In the genomic region with DNA sequence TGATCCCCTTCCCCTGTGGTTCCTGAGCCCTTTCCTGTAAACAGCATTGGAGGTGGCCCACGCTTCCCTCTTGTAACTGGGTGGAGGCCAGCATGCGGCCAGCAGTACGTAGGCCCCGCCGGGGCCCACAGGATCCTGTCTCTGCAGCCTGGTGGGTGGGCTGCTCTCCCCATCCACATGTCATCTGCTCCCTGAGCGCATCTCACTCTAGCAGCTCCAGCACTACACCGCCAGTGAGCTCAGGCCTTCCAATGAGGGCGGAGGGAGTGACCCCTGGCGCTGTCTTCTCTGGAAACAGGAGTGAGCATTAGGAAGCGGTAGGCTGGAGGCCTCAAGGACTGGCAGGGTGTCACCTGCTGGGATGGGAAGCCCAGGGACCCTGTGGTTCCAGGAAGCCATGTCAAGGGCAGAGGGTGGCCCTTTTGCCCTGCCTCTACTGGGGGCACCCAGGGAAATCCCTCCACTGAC, we compare ENCODE assay signal across 19 cellular contexts.
DNase-seq lines count a peak whose midpoint lies in the region; ATAC-seq and TF ChIP-seq lines count a peak whose summit lies in the region.
"Had no signal": no experiment of that assay in that cellular context is flagged by ENCODE, and none has a peak within 500 bp of the region (broad histone marks: within the 10 kb centered on the region; RNA-seq: fewer than 3 reads in every experiment).

No MANE protein-coding gene starts in this region.

- in situ Hi-C loops in Panc1 (cut with HindIII; ENCODE audit: low pct_unique_long_range_greater_than_20kb, low sequenced_read_pairs) (no loop called here), HAP-1 (cut with MboI; ENCODE audit: low sequenced_read_pairs) (no loop called here)

- DNase-seq in Right ventricle myocardium superior (peak; percentile 22), left cardiac atrium (no peak), Panc1 (ENCODE audit: low read depth, low spot score) (no peak), glutamatergic neuron (peak; percentile 14), HAP-1 (ENCODE audit: low spot score in 2 of 2) (no peak), sciatic nerve (ENCODE audit: low spot score) (no peak)
- DNase-seq in stimulated activated effector memory CD8-positive, alpha-beta T cell treated with anti-CD3 and anti-CD28 coated beads, Interleukin-12 subunit alpha, Interleukin-12 subunit beta, amount 100 ng/mL, for 72 hours (ENCODE audit: low spot score in 2 of 2), result no peak
- DNase-seq: CD8-positive, alpha-beta memory T cell; DND-41; MM.1S; NCI-H1092; NCI-H1436 treated with DMSO at 0.1 percent for 48 hours; NCI-H2029; NCI-H526; NK-92 treated with Interleukin-12 subunit alpha and Interleukin-12 subunit beta, amount 100 ng/mL, for 24 hours; SJCRH30 had no signal

- no peak overlapping the region for H3K27ac Mint-ChIP-seq in glutamatergic neuron (ENCODE audit: unreplicated experiment)
- H3K27ac Mint-ChIP-seq in stimulated activated effector memory CD8-positive, alpha-beta T cell treated with anti-CD3 and anti-CD28 coated beads, Interleukin-12 subunit alpha, Interleukin-12 subunit beta, amount 100 ng/mL, for 72 hours, result peak overlapping the region; percentile 60

- H3K4me3 Mint-ChIP-seq in glutamatergic neuron (ENCODE audit: unreplicated experiment), result no peak overlapping the region
- H3K4me3 Mint-ChIP-seq in stimulated activated effector memory CD8-positive, alpha-beta T cell treated with anti-CD3 and anti-CD28 coated beads, Interleukin-12 subunit alpha, Interleukin-12 subunit beta, amount 100 ng/mL, for 72 hours, result no peak overlapping the region
- H3K4me3 Mint-ChIP-seq: CD8-positive, alpha-beta memory T cell had no signal

- H3K4me3 ChIP-seq in Panc1 (ENCODE audit: low read depth in 2 of 2, low read length in 2 of 2), result no peak overlapping the region
- no peak overlapping the region for H3K4me3 ChIP-seq in HAP-1
- H3K4me3 ChIP-seq: A549, BLaER1, SJCRH30 had no signal

- H3K4me1 Mint-ChIP-seq in glutamatergic neuron (ENCODE audit: low read depth, unreplicated experiment), result peaks cover 10% of the 10 kb centered on the region
- peaks cover 18% of the 10 kb centered on the region for H3K4me1 Mint-ChIP-seq in stimulated activated effector memory CD8-positive, alpha-beta T cell treated with anti-CD3 and anti-CD28 coated beads, Interleukin-12 subunit alpha, Interleukin-12 subunit beta, amount 100 ng/mL, for 72 hours

- intact Hi-C loops in Right ventricle myocardium superior (cut with DNase I) (no loop called here), left cardiac atrium (cut with DNase I) (no loop called here), Panc1 (cut with micrococcal nuclease; ENCODE audit: unreplicated experiment) (no loop called here), sciatic nerve (cut with DNase I) (no loop called here)

- H3K27me3 Mint-ChIP-seq in glutamatergic neuron (ENCODE audit: unreplicated experiment), result peaks cover 6% of the 10 kb centered on the region

- ATAC-seq in Right ventricle myocardium superior (ENCODE audit: poor library complexity), result no peak
- no peak for ATAC-seq in left cardiac atrium
- ATAC-seq in Panc1, result peak; percentile 60
- ATAC-seq in stimulated activated effector memory CD8-positive, alpha-beta T cell treated with anti-CD3 and anti-CD28 coated beads, Interleukin-12 subunit alpha, Interleukin-12 subunit beta, amount 100 ng/mL, for 72 hours, result no peak
- no peak for ATAC-seq in sciatic nerve
- no peak for ATAC-seq in HG02610 (IDR thresholded peaks at IDR 0.05; ENCODE audit: unreplicated experiment)

- POLR2A ChIA-PET in Panc1 (lab: Charles Lee), result interaction anchor here (0.7 kb wide), 1 partner anchor 328 kb away, joined by 6 read pairs; no protein-coding TSS in a partner anchor

- CTCF ChIA-PET in Panc1 (lab: Charles Lee), result no interaction called here

- TF ChIP-seq CTCF in Panc1 (IDR thresholded peaks at IDR 0.05), result no peak
- no peak for TF ChIP-seq CTCF in glutamatergic neuron (IDR thresholded peaks at IDR 0.05; ENCODE audit: partially characterized antibody, unreplicated experiment)

- H3K9me3 ChIP-seq in Panc1 (ENCODE audit: control insufficient read depth, insufficient read depth, low read depth, low read length) (no peaks in the 10 kb centered on the region), HAP-1 (no peaks in the 10 kb centered on the region)
- H3K9me3 ChIP-seq: A549, BLaER1, SJCRH30 had no signal

- no peak overlapping the region for H3K27ac ChIP-seq in Panc1 (ENCODE audit: low read length)
- H3K27ac ChIP-seq: A549, BLaER1, SJCRH30 had no signal

- H3K27me3 ChIP-seq in Panc1 (ENCODE audit: control insufficient read depth, insufficient read depth, low read length) (no peaks in the 10 kb centered on the region), HAP-1 (ENCODE audit: low read depth) (no peaks in the 10 kb centered on the region)
- H3K27me3 ChIP-seq: BLaER1, SJCRH30 had no signal

- H3K9me3 Mint-ChIP-seq in glutamatergic neuron (ENCODE audit: unreplicated experiment), result peaks cover 18% of the 10 kb centered on the region
- H3K9me3 Mint-ChIP-seq in stimulated activated effector memory CD8-positive, alpha-beta T cell treated with anti-CD3 and anti-CD28 coated beads, Interleukin-12 subunit alpha, Interleukin-12 subunit beta, amount 100 ng/mL, for 72 hours, result no peaks in the 10 kb centered on the region
- H3K9me3 Mint-ChIP-seq: CD8-positive, alpha-beta memory T cell had no signal

- no peaks in the 10 kb centered on the region for H3K36me3 Mint-ChIP-seq in glutamatergic neuron (ENCODE audit: unreplicated experiment)
- H3K36me3 Mint-ChIP-seq in stimulated activated effector memory CD8-positive, alpha-beta T cell treated with anti-CD3 and anti-CD28 coated beads, Interleukin-12 subunit alpha, Interleukin-12 subunit beta, amount 100 ng/mL, for 72 hours, result no peaks in the 10 kb centered on the region

- no TSS peak for BruUV-seq in Panc1 (replicated peaks; lab: Mats Ljungman, UMichigan)

- H3K36me3 ChIP-seq in Panc1 (ENCODE audit: control insufficient read depth, insufficient read depth, low read length), result no peaks in the 10 kb centered on the region
- no peaks in the 10 kb centered on the region for H3K36me3 ChIP-seq in HAP-1 (replicated peaks)
- H3K36me3 ChIP-seq: SJCRH30 had no signal

- H3K4me1 ChIP-seq in Panc1 (ENCODE audit: control insufficient read depth, insufficient read depth, low read length) (no peaks in the 10 kb centered on the region), HAP-1 (no peaks in the 10 kb centered on the region)
- H3K4me1 ChIP-seq: SJCRH30 had no signal

Comparison
In these comparisons a context has a peak if more than half of its experiments do, and no peak if none do; other contexts are left out.
1. DNase-seq: peak in Right ventricle myocardium superior (single experiment) and glutamatergic neuron (single experiment); none in left cardiac atrium (single experiment), Panc1 (single experiment), stimulated activated effector memory CD8-positive, alpha-beta T cell treated with anti-CD3 and anti-CD28 coated beads, Interleukin-12 subunit alpha, Interleukin-12 subunit beta, amount 100 ng/mL, for 72 hours (0 of 2), HAP-1 (0 of 2) and sciatic nerve (single experiment).